8 cellular contexts compared by ENCODE assay signal in the genomic region with DNA sequence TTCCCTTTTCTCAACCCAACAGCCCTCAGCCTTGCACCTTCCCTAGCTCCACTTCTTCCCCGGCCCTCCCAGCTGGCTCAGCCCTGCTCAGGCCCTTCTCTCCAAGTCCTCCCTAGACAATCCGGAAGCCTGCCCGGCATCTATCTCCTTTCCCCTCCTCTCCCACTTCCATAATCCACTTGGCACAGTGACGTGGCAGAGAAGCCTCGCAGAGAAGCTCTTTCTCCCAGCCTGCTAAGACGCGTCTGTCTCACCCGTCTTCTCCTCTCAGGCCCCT. TPM values are rescaled to one million over a fixed set of nuclear protein-coding genes. Genes with fewer than 3 reads are reported as not detected.
DNase-seq lines count a peak whose midpoint lies in the region; ATAC-seq and TF ChIP-seq lines count a peak whose summit lies in the region.

No MANE protein-coding gene starts in this region.

- H3K4me2 ChIP-seq in osteoblast (ENCODE audit: insufficient read depth, low read length) = peak overlapping the region; percentile 86

- H3K27me3 ChIP-seq in foreskin keratinocyte (no peaks in the 10 kb centered on the region), osteoblast (ENCODE audit: insufficient read depth, low read length) (no peaks in the 10 kb centered on the region)

- no peaks in the 10 kb centered on the region for H3K9me3 ChIP-seq in KOPT-K1 (ENCODE audit: insufficient read depth, low read length, poor library complexity, severe bottlenecking)
- no peaks in the 10 kb centered on the region for H3K9me3 ChIP-seq in osteoblast (ENCODE audit: low read depth, low read length)

- H3K36me3 ChIP-seq in KOPT-K1 (ENCODE audit: insufficient read depth, low read length) (peaks cover 22% of the 10 kb centered on the region), osteoblast (ENCODE audit: insufficient read depth, low read length) (peaks cover 30% of the 10 kb centered on the region)

- H4K20me1 ChIP-seq in osteoblast (ENCODE audit: insufficient read depth, low read length) = peaks cover 34% of the 10 kb centered on the region

- DNase-seq in DMS 273 (lab: John Stamatoyannopoulos, UW; ENCODE audit: unreplicated experiment) (peak; percentile 86), foreskin keratinocyte (peak; percentile 46 to 63), osteoblast (ENCODE audit: insufficient read length, low spot score, missing footprints) (peak; percentile 96), GM13977 (ENCODE audit: low spot score) (no peak)
- peak; percentile 27 to 37 for DNase-seq in activated T-cell treated with anti-CD3 and anti-CD28 coated beads, Interleukin-2, amount 50 U/mL, for 48 hours
- DNase-seq in activated CD4-positive, alpha-beta T cell treated with anti-CD3 and anti-CD28 coated beads for 1 hour = no peak

- no peak for TF ChIP-seq CTCF in foreskin keratinocyte (conservative IDR thresholded peaks at IDR 0.05)
- no peak for TF ChIP-seq CTCF in osteoblast (IDR thresholded peaks at IDR 0.05; ENCODE audit: extremely low read depth, low read depth, low read length)
- TF ChIP-seq CTCF in GM13977 (IDR thresholded peaks at IDR 0.05; ENCODE audit: extremely low read depth, insufficient read depth, missing control alignments) = no peak

- H3K4me1 ChIP-seq in foreskin keratinocyte = peaks cover 5% of the 10 kb centered on the region
- peaks cover 22% of the 10 kb centered on the region for H3K4me1 ChIP-seq in osteoblast (ENCODE audit: insufficient read depth, low read length)

- in situ Hi-C loops in GM13977 (cut with MboI; ENCODE audit: low pct_unique_long_range_greater_than_20kb, low sequenced_read_pairs, unreplicated experiment) = no loop called here

- peak overlapping the region; percentile 77 for H3K4me3 ChIP-seq in osteoblast (ENCODE audit: insufficient read depth, low read length)

- peak overlapping the region; percentile 61 for H2AFZ ChIP-seq in osteoblast (ENCODE audit: low read length)

- peak overlapping the region; percentile 44 for H3K27ac ChIP-seq in KOPT-K1 (ENCODE audit: low read depth, low read length, poor library complexity, severe bottlenecking)
- H3K27ac ChIP-seq in foreskin keratinocyte = peak overlapping the region; percentile 59
- peak overlapping the region; percentile 90 for H3K27ac ChIP-seq in osteoblast (ENCODE audit: low read depth, low read length)

- H3K79me2 ChIP-seq in osteoblast (ENCODE audit: insufficient read depth, low read length) = peaks cover 42% of the 10 kb centered on the region

- ATAC-seq in foreskin keratinocyte = peak; percentile 37
- no peak for ATAC-seq in GM21786 (IDR thresholded peaks at IDR 0.05; ENCODE audit: unreplicated experiment)

RNA-seq across cellular contexts. Expression of a gene that starts 1.1 kb away (rescaled TPM):
- total RNA-seq in foreskin keratinocyte (88.9 and 93.0 TPM in 2 replicates), osteoblast (120 and 136 TPM in 2 replicates)
- 125 and 138 TPM in 2 replicates for polyA plus RNA-seq in foreskin keratinocyte

RNA-seq across cellular contexts. Expression of a gene that starts 15.6 kb away (rescaled TPM):
- total RNA-seq in foreskin keratinocyte (62.4 and 69.8 TPM in 2 replicates), osteoblast (44.2 and 48.5 TPM in 2 replicates)
- polyA plus RNA-seq in foreskin keratinocyte = 62.7 and 63.9 TPM in 2 replicates

RNA-seq across cellular contexts. Expression of a gene that starts 54.1 kb away (rescaled TPM):
- total RNA-seq in foreskin keratinocyte = 35.5 and 41.6 TPM in 2 replicates
- 24.7 and 29.6 TPM in 2 replicates for polyA plus RNA-seq in foreskin keratinocyte
- 3.6 and 5.6 TPM in 2 replicates for total RNA-seq in osteoblast

RNA-seq across cellular contexts. Expression of a gene that starts 56.2 kb away (rescaled TPM):
- total RNA-seq in foreskin keratinocyte (71.9 and 74.2 TPM in 2 replicates), osteoblast (83.2 and 84.9 TPM in 2 replicates)
- 85.5 and 88.1 TPM in 2 replicates for polyA plus RNA-seq in foreskin keratinocyte

Comparison
In these comparisons a context has a peak if more than half of its experiments do, and no peak if none do; other contexts are left out.
1. DNase-seq: peak in DMS 273 (single experiment), activated T-cell treated with anti-CD3 and anti-CD28 coated beads, Interleukin-2, amount 50 U/mL, for 48 hours (2 of 2), foreskin keratinocyte (2 of 2) and osteoblast (single experiment); none in GM13977 (single experiment) and activated CD4-positive, alpha-beta T cell treated with anti-CD3 and anti-CD28 coated beads for 1 hour (single experiment).
2. Peak in every context shown above with its lines, with median percentiles within 50 percentile points of each other: H3K27ac ChIP-seq.